In genomic region chr1:93571623-93572310, GRCh38 we compare ENCODE assay signal across 17 cellular contexts.
DNase-seq lines count a peak whose midpoint lies in the region; ATAC-seq and TF ChIP-seq lines count a peak whose summit lies in the region.
"Had no signal": no experiment of that assay in that cellular context is flagged by ENCODE, and none has a peak within 500 bp of the region (broad histone marks: within the 10 kb centered on the region; RNA-seq: fewer than 3 reads in every experiment).

No MANE protein-coding gene starts in this region.

- DNase-seq in endothelial cell (ENCODE audit: low spot score): no peak
- no peak for DNase-seq in neural crest cell (ENCODE audit: low read depth, low spot score)
- no peak for DNase-seq in activated naive CD4-positive, alpha-beta T cell treated with anti-CD3 and anti-CD28 coated beads, Interleukin-2, amount 10 ng/mL, durations not matched to agents 7 days and 5 days
- no peak for DNase-seq in middle frontal gyrus (ENCODE audit: extremely low spot score, low spot score)
- no peak for DNase-seq in NK-92 (lab: John Stamatoyannopoulos, UW; ENCODE audit: unreplicated experiment)
- DNase-seq: CD4-positive, CD25-positive, alpha-beta regulatory T cell; DMS79 treated with DMSO at 0.1 percent for 48 hours; IMR-90; NCI-H1105; NCI-H146; NCI-H2029 treated with DMSO at 0.1 percent for 48 hours; NCI-H345; NCI-H524; NCI-H774; Right ventricle myocardium superior had no signal

- H3K4me1 Mint-ChIP-seq in endothelial cell (ENCODE audit: unreplicated experiment) (peaks cover 30% of the 10 kb centered on the region), neural crest cell (peaks cover 29% of the 10 kb centered on the region)
- H3K4me1 Mint-ChIP-seq in activated naive CD4-positive, alpha-beta T cell treated with anti-CD3 and anti-CD28 coated beads, Interleukin-2, amount 10 ng/mL, durations not matched to agents 7 days and 5 days: no peaks in the 10 kb centered on the region
- H3K4me1 Mint-ChIP-seq: CD4-positive, CD25-positive, alpha-beta regulatory T cell had no signal

- no peaks in the 10 kb centered on the region for H3K9me3 Mint-ChIP-seq in endothelial cell (ENCODE audit: unreplicated experiment)
- no peaks in the 10 kb centered on the region for H3K9me3 Mint-ChIP-seq in neural crest cell
- H3K9me3 Mint-ChIP-seq in activated naive CD4-positive, alpha-beta T cell treated with anti-CD3 and anti-CD28 coated beads, Interleukin-2, amount 10 ng/mL, durations not matched to agents 7 days and 5 days: no peaks in the 10 kb centered on the region
- H3K9me3 Mint-ChIP-seq: CD4-positive, CD25-positive, alpha-beta regulatory T cell had no signal

- H3K36me3 Mint-ChIP-seq in endothelial cell (ENCODE audit: low read depth, unreplicated experiment) (peaks cover 39% of the 10 kb centered on the region), neural crest cell (ENCODE audit: low read depth) (peaks cover 38% of the 10 kb centered on the region)
- no peaks in the 10 kb centered on the region for H3K36me3 Mint-ChIP-seq in activated naive CD4-positive, alpha-beta T cell treated with anti-CD3 and anti-CD28 coated beads, Interleukin-2, amount 10 ng/mL, durations not matched to agents 7 days and 5 days
- H3K36me3 Mint-ChIP-seq: CD4-positive, CD25-positive, alpha-beta regulatory T cell had no signal

- CTCF ChIA-PET in activated naive CD4-positive, alpha-beta T cell treated with anti-CD3 and anti-CD28 coated beads, Interleukin-2, amount 10 ng/mL, durations not matched to agents 7 days and 5 days (lab: Charles Lee): no interaction called here

- H3K27ac Mint-ChIP-seq in endothelial cell (ENCODE audit: unreplicated experiment) (peak overlapping the region; percentile 97), neural crest cell (ENCODE audit: unreplicated experiment) (peak overlapping the region; percentile 84)
- no peak overlapping the region for H3K27ac Mint-ChIP-seq in activated naive CD4-positive, alpha-beta T cell treated with anti-CD3 and anti-CD28 coated beads, Interleukin-2, amount 10 ng/mL, durations not matched to agents 7 days and 5 days
- H3K27ac Mint-ChIP-seq: CD4-positive, CD25-positive, alpha-beta regulatory T cell had no signal

- peak overlapping the region; percentile 75 for H3K4me3 Mint-ChIP-seq in endothelial cell (ENCODE audit: unreplicated experiment)
- H3K4me3 Mint-ChIP-seq in neural crest cell: no peak overlapping the region
- no peak overlapping the region for H3K4me3 Mint-ChIP-seq in activated naive CD4-positive, alpha-beta T cell treated with anti-CD3 and anti-CD28 coated beads, Interleukin-2, amount 10 ng/mL, durations not matched to agents 7 days and 5 days
- H3K4me3 Mint-ChIP-seq: CD4-positive, CD25-positive, alpha-beta regulatory T cell had no signal

- H3K27me3 Mint-ChIP-seq in endothelial cell (ENCODE audit: unreplicated experiment) (peaks cover 3% of the 10 kb centered on the region), neural crest cell (ENCODE audit: low read depth) (no peaks in the 10 kb centered on the region)
- no peaks in the 10 kb centered on the region for H3K27me3 Mint-ChIP-seq in activated naive CD4-positive, alpha-beta T cell treated with anti-CD3 and anti-CD28 coated beads, Interleukin-2, amount 10 ng/mL, durations not matched to agents 7 days and 5 days
- H3K27me3 Mint-ChIP-seq: CD4-positive, CD25-positive, alpha-beta regulatory T cell had no signal

- ATAC-seq in HG02571 (IDR thresholded peaks at IDR 0.05; ENCODE audit: unreplicated experiment): no peak

- TF ChIP-seq CTCF in endothelial cell (IDR thresholded peaks at IDR 0.05; ENCODE audit: unreplicated experiment) (no peak), neural crest cell (conservative IDR thresholded peaks at IDR 0.05) (no peak)

TF ChIP-seq in PFSK-1, 5 proteins besides CTCF, POLR2A, EP300 and RAD21:
- no peak for TF ChIP-seq SIN3A (IDR thresholded peaks at IDR 0.05; ENCODE audit: borderline replicate concordance, insufficient read depth, low read length)
- peak; percentile 28; the same call in 1 of the 2 replicates for TF ChIP-seq POLR2AphosphoS5 (IDR thresholded peaks at IDR 0.05; ENCODE audit: low read depth, low read length)
- TF ChIP-seq TAF1 (IDR thresholded peaks at IDR 0.05; ENCODE audit: borderline replicate concordance, insufficient read depth, low read length): no peak
- TF ChIP-seq FOXP2 (optimal IDR thresholded peaks at IDR 0.05; ENCODE audit: borderline replicate concordance, extremely low read depth, extremely low read length, insufficient read depth): no peak
